10 cellular contexts compared by ENCODE assay signal in the genomic region with DNA sequence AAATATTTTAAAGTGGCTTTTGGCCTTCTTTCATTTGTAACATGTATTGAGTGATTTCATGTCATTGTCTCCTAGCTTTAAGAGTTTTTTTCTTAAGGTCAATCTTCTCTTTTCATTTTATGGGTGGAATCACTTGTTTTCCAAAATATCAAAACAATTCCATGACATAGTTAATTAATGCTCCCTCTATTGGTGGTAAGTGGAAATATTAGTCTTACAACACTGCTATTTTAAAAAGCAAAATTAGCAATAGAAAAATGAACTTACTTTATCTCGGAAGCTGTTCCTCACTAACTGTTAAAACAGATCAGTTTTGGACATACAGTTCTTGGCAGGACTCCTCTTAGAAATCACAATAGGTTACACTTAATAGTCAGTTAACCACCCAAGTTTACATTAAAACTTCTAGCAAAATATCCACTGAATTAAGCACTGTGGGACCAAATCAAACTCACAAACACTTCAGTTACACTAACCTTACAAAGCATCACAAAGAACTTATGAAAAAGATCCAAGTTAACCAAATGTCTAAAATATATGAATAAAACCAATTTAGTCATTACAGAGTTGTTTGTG. TPM values are rescaled to one million over a fixed set of nuclear protein-coding genes. Genes with fewer than 3 reads are reported as not detected.
DNase-seq lines count a peak whose midpoint lies in the region; ATAC-seq, FAIRE-seq and TF ChIP-seq lines count a peak whose summit lies in the region.
"Had no signal": no experiment of that assay in that cellular context is flagged by ENCODE, and none has a peak within 500 bp of the region (broad histone marks: within the 10 kb centered on the region; RNA-seq: fewer than 3 reads in every experiment).

No MANE protein-coding gene starts in this region.

- H3K27ac Mint-ChIP-seq in activated CD4-positive, alpha-beta T cell treated with anti-CD3 and anti-CD28 coated beads for 36 hours = peak overlapping the region; percentile 76
- peak overlapping the region; percentile 75 for H3K27ac Mint-ChIP-seq in stimulated activated effector memory CD8-positive, alpha-beta T cell treated with anti-CD3 and anti-CD28 coated beads, Interleukin-12 subunit alpha, Interleukin-12 subunit beta, amount 100 ng/mL, for 72 hours

- no peak overlapping the region for H2AFZ ChIP-seq in OCI-LY7 (ENCODE audit: low read length)
- no peak overlapping the region for H2AFZ ChIP-seq in endothelial cell of umbilical vein (ENCODE audit: low read depth, low read length)

- peaks cover 12% of the 10 kb centered on the region for H3K36me3 Mint-ChIP-seq in activated CD4-positive, alpha-beta T cell treated with anti-CD3 and anti-CD28 coated beads for 36 hours (ENCODE audit: low read depth)
- peaks cover 11% of the 10 kb centered on the region for H3K36me3 Mint-ChIP-seq in stimulated activated effector memory CD8-positive, alpha-beta T cell treated with anti-CD3 and anti-CD28 coated beads, Interleukin-12 subunit alpha, Interleukin-12 subunit beta, amount 100 ng/mL, for 72 hours

- H3K4me3 Mint-ChIP-seq in activated CD4-positive, alpha-beta T cell treated with anti-CD3 and anti-CD28 coated beads for 36 hours = no peak overlapping the region
- H3K4me3 Mint-ChIP-seq in stimulated activated effector memory CD8-positive, alpha-beta T cell treated with anti-CD3 and anti-CD28 coated beads, Interleukin-12 subunit alpha, Interleukin-12 subunit beta, amount 100 ng/mL, for 72 hours = no peak overlapping the region

- ATAC-seq in activated CD4-positive, alpha-beta T cell treated with anti-CD3 and anti-CD28 coated beads for 36 hours = no peak
- ATAC-seq in stimulated activated effector memory CD8-positive, alpha-beta T cell treated with anti-CD3 and anti-CD28 coated beads, Interleukin-12 subunit alpha, Interleukin-12 subunit beta, amount 100 ng/mL, for 72 hours = no peak
- ATAC-seq in HG03442 (IDR thresholded peaks at IDR 0.05; ENCODE audit: unreplicated experiment) = no peak
- no peak for ATAC-seq in GM18873 (IDR thresholded peaks at IDR 0.05; ENCODE audit: low FRiP score, unreplicated experiment)

- TF ChIP-seq CTCF in OCI-LY7 (conservative IDR thresholded peaks at IDR 0.05; ENCODE audit: low read length) (peak; percentile 81), endothelial cell of umbilical vein (IDR thresholded peaks at IDR 0.05; ENCODE audit: extremely low read depth in 1 of 2, insufficient read depth in 1 of 2, low read depth in 1 of 2, low read length in 2 of 2) (peak; percentile 15 to 31)

- no peak for DNase-seq in activated CD4-positive, alpha-beta T cell treated with anti-CD3 and anti-CD28 coated beads for 36 hours
- no peak for DNase-seq in activated CD4-positive, alpha-beta T cell treated with anti-CD3 and anti-CD28 coated beads for 1 hour
- peak; percentile 9 for DNase-seq in OCI-LY7 (ENCODE audit: low spot score)
- DNase-seq in endothelial cell of umbilical vein (ENCODE audit: low read depth, low spot score) = peak; percentile 18
- no peak for DNase-seq in stimulated activated effector memory CD8-positive, alpha-beta T cell treated with anti-CD3 and anti-CD28 coated beads, Interleukin-12 subunit alpha, Interleukin-12 subunit beta, amount 100 ng/mL, for 72 hours (ENCODE audit: low spot score in 2 of 2)
- DNase-seq in ureter (ENCODE audit: low spot score) = no peak
- DNase-seq: NCI-H1436 treated with DMSO at 0.1 percent for 48 hours had no signal

- no peaks in the 10 kb centered on the region for H4K20me1 ChIP-seq in OCI-LY7 (ENCODE audit: insufficient read depth, low read length)
- no peaks in the 10 kb centered on the region for H4K20me1 ChIP-seq in endothelial cell of umbilical vein (replicated peaks; ENCODE audit: control insufficient read depth, extremely low read depth, insufficient read depth, low read length)

- H3K9me1 ChIP-seq in endothelial cell of umbilical vein (replicated peaks; ENCODE audit: control insufficient read depth, extremely low read depth, insufficient read depth, low read length) = no peaks in the 10 kb centered on the region

- H3K9me3 Mint-ChIP-seq in activated CD4-positive, alpha-beta T cell treated with anti-CD3 and anti-CD28 coated beads for 36 hours (ENCODE audit: low read depth) = peaks cover 4% of the 10 kb centered on the region
- peaks cover 2% of the 10 kb centered on the region for H3K9me3 Mint-ChIP-seq in stimulated activated effector memory CD8-positive, alpha-beta T cell treated with anti-CD3 and anti-CD28 coated beads, Interleukin-12 subunit alpha, Interleukin-12 subunit beta, amount 100 ng/mL, for 72 hours

- BruUV-seq in OCI-LY7 (replicated peaks; lab: Mats Ljungman, UMichigan) (no TSS peak), endothelial cell of umbilical vein (replicated peaks; lab: Mats Ljungman, UMichigan) (no TSS peak)

- no peak for FAIRE-seq in endothelial cell of umbilical vein (lab: Jason Lieb, UNC)
- FAIRE-seq: frontal cortex had no signal

- H3K36me3 ChIP-seq in OCI-LY7 (ENCODE audit: insufficient read depth, low read length) (no peaks in the 10 kb centered on the region), endothelial cell of umbilical vein (ENCODE audit: control insufficient read depth in 2 of 2, extremely low read depth in 1 of 2, insufficient read depth in 2 of 2, low read length in 2 of 2) (peaks cover 0 to 1% of the 10 kb centered on the region in 2 experiments)

- CTCF ChIA-PET in activated CD4-positive, alpha-beta T cell treated with anti-CD3 and anti-CD28 coated beads for 36 hours (lab: Charles Lee) = interaction anchor here (0.6 to 3.9 kb wide), 7 partner anchors 22 to 1347 kb away, joined by 3 to 16 read pairs (median 4); a partner anchor contains a TSS
- CTCF ChIA-PET in OCI-LY7 (lab: Charles Lee; ENCODE audit: unreplicated experiment) = no interaction called here
- CTCF ChIA-PET in endothelial cell of umbilical vein (lab: Charles Lee) = interaction anchor here (1.0 to 2.1 kb wide), 4 partner anchors 12 to 83 kb away, joined by 3 to 9 read pairs (median 4); no protein-coding TSS in a partner anchor

- no peaks in the 10 kb centered on the region for H3K27me3 Mint-ChIP-seq in activated CD4-positive, alpha-beta T cell treated with anti-CD3 and anti-CD28 coated beads for 36 hours

- H3K9me2 ChIP-seq in OCI-LY7 (ENCODE audit: insufficient read depth, low read length) = no peaks in the 10 kb centered on the region

- H3K4me2 ChIP-seq in OCI-LY7 (ENCODE audit: low read length) (no peak overlapping the region), endothelial cell of umbilical vein (ENCODE audit: insufficient read depth, low read length) (no peak overlapping the region)

- H3K9me3 ChIP-seq in OCI-LY7 (ENCODE audit: low read length) = peaks cover 4% of the 10 kb centered on the region; the same call in 1 of the 2 replicates
- no peaks in the 10 kb centered on the region for H3K9me3 ChIP-seq in endothelial cell of umbilical vein (replicated peaks; ENCODE audit: control insufficient read depth, insufficient read depth, low read length)

- intact Hi-C loops in activated CD4-positive, alpha-beta T cell treated with anti-CD3 and anti-CD28 coated beads for 36 hours (cut with DNase I, micrococcal nuclease) = loop anchor here in 1 of 2 experiments (1.0 kb wide), 1 partner anchor 184 kb away; no protein-coding TSS in a partner anchor
- intact Hi-C loops in OCI-LY7 (cut with micrococcal nuclease; ENCODE audit: unreplicated experiment) = loop anchor here (10.0 kb wide), 1 partner anchor 181 kb away; no protein-coding TSS in a partner anchor
- intact Hi-C loops in endothelial cell of umbilical vein (cut with micrococcal nuclease) = loop anchor here (1.0 to 2.0 kb wide), 2 partner anchors 45 to 184 kb away; no protein-coding TSS in a partner anchor

- no peak for TF ChIP-seq POLR2A in endothelial cell of umbilical vein (IDR thresholded peaks at IDR 0.05; ENCODE audit: low read depth, low read length)

- H3K27ac ChIP-seq in OCI-LY7 (ENCODE audit: low read depth, low read length, poor library complexity, severe bottlenecking) (no peak overlapping the region), endothelial cell of umbilical vein (ENCODE audit: insufficient read depth, low read depth, low read length) (no peak overlapping the region)

- H3K4me3 ChIP-seq in OCI-LY7 (ENCODE audit: low read depth, low read length, poor library complexity, severe bottlenecking) = no peak overlapping the region
- H3K4me3 ChIP-seq in endothelial cell of umbilical vein (replicated peaks in 1 of 3; ENCODE audit: insufficient read depth in 1 of 3, low read depth in 1 of 3, low read length in 3 of 3) = no peak overlapping the region

- dilution Hi-C loops in endothelial cell of umbilical vein (cut with MboI; ENCODE audit: extremely low pct_ligation_motif_present, low sequenced_read_pairs) = no loop called here

- H3K27me3 ChIP-seq in endothelial cell of umbilical vein (ENCODE audit: control insufficient read depth in 2 of 2, insufficient read depth in 2 of 2, low read length in 2 of 2) = no peaks in the 10 kb centered on the region

- H3K4me1 Mint-ChIP-seq in activated CD4-positive, alpha-beta T cell treated with anti-CD3 and anti-CD28 coated beads for 36 hours = peaks cover 59% of the 10 kb centered on the region
- H3K4me1 Mint-ChIP-seq in stimulated activated effector memory CD8-positive, alpha-beta T cell treated with anti-CD3 and anti-CD28 coated beads, Interleukin-12 subunit alpha, Interleukin-12 subunit beta, amount 100 ng/mL, for 72 hours = peaks cover 70% of the 10 kb centered on the region

- POLR2A ChIA-PET in activated CD4-positive, alpha-beta T cell treated with anti-CD3 and anti-CD28 coated beads for 36 hours (lab: Charles Lee) = no interaction called here
- POLR2A ChIA-PET in OCI-LY7 (lab: Charles Lee) (interaction anchor here (1.7 kb wide), 1 partner anchor 13 kb away, joined by 4 read pairs; no protein-coding TSS in a partner anchor), endothelial cell of umbilical vein (lab: Charles Lee) (no interaction called here)

- H3K4me1 ChIP-seq in OCI-LY7 (ENCODE audit: insufficient read depth, low read length, poor library complexity, severe bottlenecking) = peaks cover 10% of the 10 kb centered on the region
- no peaks in the 10 kb centered on the region for H3K4me1 ChIP-seq in endothelial cell of umbilical vein (ENCODE audit: control insufficient read depth, extremely low read depth, insufficient read depth, low read length)

- H3K79me2 ChIP-seq in OCI-LY7 (ENCODE audit: insufficient read depth, low read depth, low read length) (no peaks in the 10 kb centered on the region), endothelial cell of umbilical vein (ENCODE audit: control insufficient read depth, insufficient read depth, low read length) (no peaks in the 10 kb centered on the region)

- H3K9ac ChIP-seq in endothelial cell of umbilical vein (replicated peaks; ENCODE audit: extremely low read depth, insufficient read depth, low read length) = no peak overlapping the region

RNA-seq across cellular contexts. Expression of a gene that starts 42.4 kb away (rescaled TPM):
- 10 to 100 TPM; 23.5 to 25.5 TPM for total RNA-seq in activated CD4-positive, alpha-beta T cell treated with anti-CD3 and anti-CD28 coated beads for 36 hours
- 0.35 TPM in 1 of 2 replicates, not detected in the other for total RNA-seq in OCI-LY7 (2014; rRNA removed; shearing (Covaris generic))
- total RNA-seq in OCI-LY7 (2022) (0.72 and 2.3 TPM in 2 replicates), endothelial cell of umbilical vein (not detected in 2 replicates), ureter (0.78 TPM)
- not detected in 2 replicates for polyA plus RNA-seq in endothelial cell of umbilical vein
- polyA plus RNA-seq in endothelial cell of umbilical vein (2011; cell fraction: cytosol; rRNA removed) = not detected in 2 replicates
- polyA plus RNA-seq in endothelial cell of umbilical vein (2011; cell fraction: nucleus; rRNA removed) = not detected in 2 replicates
- polyA plus RNA-seq in endothelial cell of umbilical vein (2012) = not detected in 2 replicates
- polyA minus RNA-seq in endothelial cell of umbilical vein = not detected in 2 replicates
- not detected for polyA minus RNA-seq in endothelial cell of umbilical vein (2011; cell fraction: cytosol; rRNA and poly(A)+ RNA removed)
- polyA minus RNA-seq in endothelial cell of umbilical vein (2011; cell fraction: nucleus; rRNA and poly(A)+ RNA removed) = not detected in 2 replicates
- total RNA-seq: frontal cortex had no signal

Comparison
In these comparisons a context has a peak if more than half of its experiments do, and no peak if none do; other contexts are left out.
1. DNase-seq: peak in OCI-LY7 (single experiment) and endothelial cell of umbilical vein (single experiment); none in activated CD4-positive, alpha-beta T cell treated with anti-CD3 and anti-CD28 coated beads for 36 hours (single experiment), activated CD4-positive, alpha-beta T cell treated with anti-CD3 and anti-CD28 coated beads for 1 hour (single experiment), stimulated activated effector memory CD8-positive, alpha-beta T cell treated with anti-CD3 and anti-CD28 coated beads, Interleukin-12 subunit alpha, Interleukin-12 subunit beta, amount 100 ng/mL, for 72 hours (0 of 2) and ureter (single experiment).
2. RNA of a gene that starts 42.4 kb away (total RNA-seq): 23.5 to 25.5 TPM in activated CD4-positive, alpha-beta T cell treated with anti-CD3 and anti-CD28 coated beads for 36 hours; 0.35 to 2.3 TPM in OCI-LY7, 0.78 TPM in ureter (single experiment) and not detected in endothelial cell of umbilical vein; every median in the first group is over 4 times any median in the second.